Comparison of ENCODE assay signal across 16 cellular contexts in the genomic region with DNA sequence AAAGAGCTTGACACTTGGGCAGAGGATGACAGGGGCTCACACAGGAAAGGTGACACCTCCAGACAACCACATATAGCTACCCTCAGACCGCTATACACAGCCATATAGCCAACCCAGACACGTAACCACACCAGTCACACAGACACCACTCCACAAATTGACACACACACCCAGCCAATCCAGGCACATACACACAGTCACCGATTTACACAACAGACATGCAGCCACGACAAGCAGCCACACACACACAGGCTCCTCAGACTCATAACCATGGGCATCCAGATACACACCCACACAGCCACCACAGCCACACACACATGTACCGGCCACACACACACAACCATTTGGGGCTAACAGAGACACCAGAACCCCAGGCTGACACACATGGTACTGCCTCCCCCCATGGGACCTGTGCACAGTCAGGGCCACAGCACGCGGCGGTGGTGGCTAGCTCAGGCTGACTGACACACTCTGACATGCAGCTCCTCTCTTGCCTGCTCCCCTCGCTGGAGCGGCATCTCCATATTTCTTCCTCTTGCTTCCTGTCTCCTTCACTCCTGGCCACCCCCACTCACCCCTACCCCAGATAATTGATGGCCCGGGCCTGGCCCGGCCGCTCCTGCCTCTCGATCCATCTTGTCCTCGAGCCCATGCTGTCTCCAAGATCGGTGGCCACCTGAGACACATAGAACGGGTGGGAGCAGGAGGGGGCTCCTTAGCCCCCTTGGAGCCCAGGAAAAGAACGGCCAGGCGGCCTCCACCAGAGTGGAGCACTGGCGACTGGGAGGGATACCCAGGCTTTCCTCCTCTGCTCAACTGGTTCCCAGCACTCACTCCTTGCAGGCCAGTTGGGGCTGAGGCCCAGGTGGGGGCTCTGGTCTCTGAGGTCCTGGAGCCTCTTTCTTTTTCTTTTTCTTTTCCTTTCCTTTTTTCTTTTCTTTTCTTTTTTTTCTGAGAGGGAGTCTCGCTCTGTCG. TPM values are rescaled to one million over a fixed set of nuclear protein-coding genes. Genes with fewer than 3 reads are reported as not detected.
A peak's percentile ranks its signal among the peaks of the same experiment; 100 is the strongest.
DNase-seq lines count a peak whose midpoint lies in the region; ATAC-seq and TF ChIP-seq lines count a peak whose summit lies in the region.
"Had no signal": no experiment of that assay in that cellular context is flagged by ENCODE, and none has a peak within 500 bp of the region (broad histone marks: within the 10 kb centered on the region; RNA-seq: fewer than 3 reads in every experiment).

No MANE protein-coding gene starts in this region.

- peak overlapping the region; percentile 66 for H3K23ac ChIP-seq in IMR-90 (ENCODE audit: low read depth, low read length)
- H3K23ac ChIP-seq in neuronal stem cell (ENCODE audit: low read depth, low read length, poor library complexity), result peak overlapping the region; percentile 14

- 50% methylated on average over 9 of the region's 22 CpGs; no CpG with 5 or more reads in 1 of the 2 experiments for WGBS in IMR-90 (ENCODE audit: extremely low coverage in 2 of 2, insufficient read length in 1 of 2), 2 experiments
- WGBS in neuronal stem cell (ENCODE audit: extremely low coverage in 2 of 2, insufficient read length in 2 of 2, insufficient replicate concordance in 1 of 2), 2 donors, result no CpG with 5 or more reads among the region's 22 CpGs

- no peak overlapping the region for H2BK12ac ChIP-seq in neuronal stem cell (ENCODE audit: low read length)

- no peak overlapping the region for H3K27ac Mint-ChIP-seq in activated CD4-positive, alpha-beta T cell treated with anti-CD3 and anti-CD28 coated beads for 36 hours
- H3K27ac Mint-ChIP-seq in central memory CD8-positive, alpha-beta T cell (ENCODE audit: low read depth), result peak overlapping the region; percentile 49

- H3K56ac ChIP-seq in IMR-90 (ENCODE audit: extremely low read depth, insufficient read depth, low read length), result no peak overlapping the region

- ATAC-seq in activated CD4-positive, alpha-beta T cell treated with anti-CD3 and anti-CD28 coated beads for 36 hours, result peak; percentile 36
- 0 out of 2 replicates have a peak, but pooled peaks have one; percentile 7 for ATAC-seq in IMR-90 (ENCODE audit: low read depth)
- ATAC-seq in central memory CD8-positive, alpha-beta T cell (replicated peaks; ENCODE audit: extremely low read depth, poor library complexity, severe bottlenecking), result peak; percentile 93
- no peak for ATAC-seq in HG03571 (IDR thresholded peaks at IDR 0.05; ENCODE audit: unreplicated experiment)
- ATAC-seq in HG02642 (IDR thresholded peaks at IDR 0.05; ENCODE audit: poor library complexity, unreplicated experiment), result no peak
- ATAC-seq: left lung had no signal

- peak; percentile 49 for DNase-seq in activated CD4-positive, alpha-beta T cell treated with anti-CD3 and anti-CD28 coated beads for 36 hours
- DNase-seq in activated CD4-positive, alpha-beta T cell treated with anti-CD3 and anti-CD28 coated beads, Interleukin-2, amount 50 U/mL, for 48 hours, result no peak
- DNase-seq in IMR-90 (no peak), neuronal stem cell (ENCODE audit: low spot score) (no peak), AG08396 (ENCODE audit: low spot score) (no peak)
- peak in 1 of 2 donors; percentile 68 for DNase-seq in central memory CD8-positive, alpha-beta T cell (ENCODE audit: low spot score in 2 of 2)
- DNase-seq: adrenal gland, DMS79 treated with DMSO at 0.1 percent for 48 hours, foreskin melanocyte, NCI-H1092, Peyer's patch, posterior cingulate gyrus had no signal

- H3K4me3 ChIP-seq in IMR-90 (ENCODE audit: insufficient read depth, low read depth, low read length) (no peak overlapping the region), neuronal stem cell (ENCODE audit: low read length in 2 of 2) (no peak overlapping the region)
- H3K4me3 ChIP-seq: adrenal gland, left lung, Peyer's patch, upper lobe of left lung had no signal

- no peak overlapping the region for H4K8ac ChIP-seq in IMR-90 (ENCODE audit: low read depth in 2 of 2, low read length in 2 of 2)
- no peak overlapping the region for H4K8ac ChIP-seq in neuronal stem cell (ENCODE audit: low read depth, low read length)

- no peak overlapping the region for H2BK20ac ChIP-seq in IMR-90 (ENCODE audit: low read depth, low read length)

- no peak overlapping the region for H2AK9ac ChIP-seq in IMR-90 (replicated peaks; ENCODE audit: low read depth, low read length, poor library complexity)

- intact Hi-C loops in activated CD4-positive, alpha-beta T cell treated with anti-CD3 and anti-CD28 coated beads for 36 hours (cut with DNase I, micrococcal nuclease), result loop anchor here (2.0 to 10.0 kb wide), 2 partner anchors 15 to 589 kb away; a partner anchor contains a TSS
- intact Hi-C loops in IMR-90 (cut with micrococcal nuclease), result no loop called here

- no peak overlapping the region for H2BK120ac ChIP-seq in IMR-90 (ENCODE audit: low read depth, low read length)
- no peak overlapping the region for H2BK120ac ChIP-seq in neuronal stem cell (ENCODE audit: low read depth, low read length)

- H3K79me1 ChIP-seq in IMR-90 (ENCODE audit: low read depth in 1 of 2, low read length in 2 of 2) (no peaks in the 10 kb centered on the region; a peak in 1 of 4 replicates), neuronal stem cell (ENCODE audit: low read depth, low read length) (no peaks in the 10 kb centered on the region)

- H4K20me1 ChIP-seq in IMR-90 (ENCODE audit: insufficient read depth, low read length), result peaks cover 6% of the 10 kb centered on the region

- dilution Hi-C loops in IMR-90 (cut with HindIII; ENCODE audit: low sequenced_read_pairs, unreplicated experiment), result no loop called here

- H3K18ac ChIP-seq in IMR-90 (ENCODE audit: low read depth, low read length) (no peak overlapping the region), neuronal stem cell (ENCODE audit: low read length) (no peak overlapping the region)

- H3K4me2 ChIP-seq in IMR-90 (ENCODE audit: low read depth, low read length) (no peak overlapping the region), neuronal stem cell (ENCODE audit: insufficient read depth, low read length, poor library complexity, severe bottlenecking) (no peak overlapping the region)

- H3K36me3 Mint-ChIP-seq in activated CD4-positive, alpha-beta T cell treated with anti-CD3 and anti-CD28 coated beads for 36 hours (ENCODE audit: low read depth), result no peaks in the 10 kb centered on the region
- peaks cover 16% of the 10 kb centered on the region for H3K36me3 Mint-ChIP-seq in central memory CD8-positive, alpha-beta T cell (ENCODE audit: insufficient read depth)

- H3K9me3 ChIP-seq in IMR-90 (ENCODE audit: control insufficient read depth, insufficient read depth, low read length), result no peaks in the 10 kb centered on the region
- peaks cover 0 to 4% of the 10 kb centered on the region in 2 donors for H3K9me3 ChIP-seq in neuronal stem cell (replicated peaks in 1 of 2; ENCODE audit: control insufficient read depth in 2 of 2, insufficient read depth in 1 of 2, low read depth in 1 of 2, low read length in 2 of 2)
- H3K9me3 ChIP-seq: adrenal gland, left lung, upper lobe of left lung had no signal

- peaks cover 3% of the 10 kb centered on the region; the same call in 1 of the 2 replicates for H3K9me1 ChIP-seq in IMR-90 (ENCODE audit: insufficient read depth, low read length)

- H3K14ac ChIP-seq in IMR-90 (replicated peaks; ENCODE audit: low read depth, low read length) (no peak overlapping the region; the same call in 1 of the 2 replicates), neuronal stem cell (ENCODE audit: low read length) (no peak overlapping the region)

- peaks cover 41% of the 10 kb centered on the region for H3K4me1 Mint-ChIP-seq in activated CD4-positive, alpha-beta T cell treated with anti-CD3 and anti-CD28 coated beads for 36 hours
- peaks cover 50% of the 10 kb centered on the region for H3K4me1 Mint-ChIP-seq in central memory CD8-positive, alpha-beta T cell

- peaks cover 70% of the 10 kb centered on the region for H3K27me3 Mint-ChIP-seq in activated CD4-positive, alpha-beta T cell treated with anti-CD3 and anti-CD28 coated beads for 36 hours
- H3K27me3 Mint-ChIP-seq in central memory CD8-positive, alpha-beta T cell, result peaks cover 95% of the 10 kb centered on the region

- no TSS peak for BruUV-seq in IMR-90 (replicated peaks; lab: Mats Ljungman, UMichigan)

- H2AFZ ChIP-seq in IMR-90 (replicated peaks; ENCODE audit: low read length, poor library complexity), result peak overlapping the region; percentile 29
- no peak overlapping the region for H2AFZ ChIP-seq in neuronal stem cell (ENCODE audit: low read length)

- no peak for TF ChIP-seq POLR2A in IMR-90 (IDR thresholded peaks at IDR 0.05; ENCODE audit: low read depth, low read length)

- H3K4me1 ChIP-seq in IMR-90 (ENCODE audit: control insufficient read depth, insufficient read depth, low read length) (peaks cover 2% of the 10 kb centered on the region; the same call in 1 of the 2 replicates), neuronal stem cell (ENCODE audit: control insufficient read depth in 2 of 2, insufficient read depth in 1 of 2, low read depth in 1 of 2, low read length in 2 of 2) (peaks cover 21 to 32% of the 10 kb centered on the region in 2 donors)
- H3K4me1 ChIP-seq: adrenal gland had no signal

- no peak overlapping the region for H3K4ac ChIP-seq in IMR-90 (ENCODE audit: low read depth, low read length)
- H3K4ac ChIP-seq in neuronal stem cell (ENCODE audit: low read length), result no peak overlapping the region

- H3K27ac ChIP-seq in IMR-90 (ENCODE audit: insufficient read depth, low read length) (no peak overlapping the region), neuronal stem cell (replicated peaks; ENCODE audit: low read length) (no peak overlapping the region)
- H3K27ac ChIP-seq: adrenal gland, left lung, Peyer's patch, upper lobe of left lung had no signal

- H2BK5ac ChIP-seq in IMR-90 (ENCODE audit: low read depth, low read length, poor library complexity, severe bottlenecking) (no peak overlapping the region), neuronal stem cell (ENCODE audit: low read length) (no peak overlapping the region)

- no peak overlapping the region for H3K4me3 Mint-ChIP-seq in activated CD4-positive, alpha-beta T cell treated with anti-CD3 and anti-CD28 coated beads for 36 hours
- peak overlapping the region; percentile 10 for H3K4me3 Mint-ChIP-seq in central memory CD8-positive, alpha-beta T cell

- peak overlapping the region; percentile 46 for H2AK5ac ChIP-seq in IMR-90 (ENCODE audit: low read depth, low read length)
- H2AK5ac ChIP-seq in neuronal stem cell (ENCODE audit: low read depth, low read length), result peak overlapping the region; percentile 10

- TF ChIP-seq RAD21 in IMR-90 (IDR thresholded peaks at IDR 0.05; ENCODE audit: low read length), result no peak

- H4K5ac ChIP-seq in IMR-90 (ENCODE audit: low read depth, low read length), result no peak overlapping the region

- H3K36me3 ChIP-seq in IMR-90 (ENCODE audit: control insufficient read depth, insufficient read depth, low read length) (no peaks in the 10 kb centered on the region), neuronal stem cell (replicated peaks in 1 of 2; ENCODE audit: control insufficient read depth in 2 of 2, insufficient read depth in 2 of 2, low read length in 2 of 2) (no peaks in the 10 kb centered on the region)
- H3K36me3 ChIP-seq: adrenal gland, left lung, Peyer's patch, upper lobe of left lung had no signal

- H3K27me3 ChIP-seq in IMR-90 (ENCODE audit: control insufficient read depth, insufficient read depth, low read length) (peaks cover 46% of the 10 kb centered on the region), neuronal stem cell (ENCODE audit: control insufficient read depth in 3 of 3, insufficient read depth in 3 of 3, low read depth in 1 of 3, low read length in 3 of 3) (peaks cover 42 to 91% (median 91%) of the 10 kb centered on the region in 3 experiments)

- no peaks in the 10 kb centered on the region for H3K9me3 Mint-ChIP-seq in activated CD4-positive, alpha-beta T cell treated with anti-CD3 and anti-CD28 coated beads for 36 hours (ENCODE audit: low read depth)
- no peaks in the 10 kb centered on the region for H3K9me3 Mint-ChIP-seq in central memory CD8-positive, alpha-beta T cell

- H4K91ac ChIP-seq in IMR-90 (ENCODE audit: insufficient read depth, low read depth, low read length) (no peak overlapping the region), neuronal stem cell (ENCODE audit: low read depth, low read length, poor library complexity) (no peak overlapping the region)

- TF ChIP-seq CTCF in IMR-90 (conservative IDR thresholded peaks at IDR 0.05; ENCODE audit: low read depth, low read length), result no peak

- CTCF ChIA-PET in activated CD4-positive, alpha-beta T cell treated with anti-CD3 and anti-CD28 coated beads for 36 hours (lab: Charles Lee), result interaction anchor here (0.6 to 10.5 kb wide), 8 partner anchors 8 to 257 kb away, joined by 3 to 282 read pairs (median 4); a partner anchor contains a TSS
- CTCF ChIA-PET in IMR-90 (lab: Yijun Ruan, JAX), result no interaction called here

- in situ Hi-C loops in IMR-90 (cut with MboI; ENCODE audit: low sequenced_read_pairs), result no loop called here

- no peak overlapping the region for H3K9ac ChIP-seq in IMR-90 (ENCODE audit: low read depth, low read length)
- H3K9ac ChIP-seq in neuronal stem cell (ENCODE audit: low read depth, low read length, poor library complexity), result no peak overlapping the region

- POLR2A ChIA-PET in activated CD4-positive, alpha-beta T cell treated with anti-CD3 and anti-CD28 coated beads for 36 hours (lab: Charles Lee), result interaction anchor here (0.5 to 1.1 kb wide), 5 partner anchors 10 to 752 kb away, joined by 3 to 5 read pairs (median 3); no protein-coding TSS in a partner anchor
- POLR2A ChIA-PET in IMR-90 (lab: Charles Lee; ENCODE audit: unreplicated experiment), result no interaction called here

- no peak overlapping the region for H2BK15ac ChIP-seq in IMR-90 (ENCODE audit: low read depth, low read length)
- no peak overlapping the region for H2BK15ac ChIP-seq in neuronal stem cell (ENCODE audit: low read length)

RNA-seq across cellular contexts. Expression of a gene that starts 6.0 kb away (rescaled TPM):
- 100 to 1,000 TPM; 436 to 487 TPM for total RNA-seq in activated CD4-positive, alpha-beta T cell treated with anti-CD3 and anti-CD28 coated beads for 36 hours
- 225 and 266 TPM in 2 replicates for total RNA-seq in IMR-90 (2012; rRNA removed)
- 302 and 364 TPM in 2 replicates for polyA plus RNA-seq in IMR-90 (2012; rRNA removed)
- 201 and 323 TPM in 2 replicates for polyA plus RNA-seq in IMR-90 (2012; cell fraction: cytosol; rRNA removed)
- polyA plus RNA-seq in IMR-90 (2012; cell fraction: nucleus; rRNA removed; ENCODE audit: low replicate concordance), result 303 and 511 TPM in 2 replicates
- polyA plus RNA-seq in neuronal stem cell (2013, experiment 1 of 2), result 117 TPM
- polyA plus RNA-seq in neuronal stem cell (2013, experiment 2 of 2), result 112 TPM

RNA-seq across cellular contexts. Expression of a gene that starts 6.9 kb away (rescaled TPM):
- total RNA-seq in activated CD4-positive, alpha-beta T cell treated with anti-CD3 and anti-CD28 coated beads for 36 hours, result under 1 TPM; 0.41 to 0.51 TPM
- 0.36 and 0.56 TPM in 2 replicates for total RNA-seq in IMR-90 (2012; rRNA removed)
- 3.3 and 3.8 TPM in 2 replicates for polyA plus RNA-seq in IMR-90 (2012; rRNA removed)
- polyA plus RNA-seq in IMR-90 (2012; cell fraction: cytosol; rRNA removed), result 4.8 and 7.5 TPM in 2 replicates
- 3.3 and 5.8 TPM in 2 replicates for polyA plus RNA-seq in IMR-90 (2012; cell fraction: nucleus; rRNA removed; ENCODE audit: low replicate concordance)
- polyA plus RNA-seq in neuronal stem cell (2013, experiment 1 of 2), result 0.26 TPM
- polyA plus RNA-seq in neuronal stem cell (2013, experiment 2 of 2), result 0.29 TPM
- total RNA-seq: Peyer's patch had no signal

RNA-seq across cellular contexts. Expression of a gene that starts 27.5 kb away (rescaled TPM):
- 1 to 10 TPM; 2.5 to 2.8 TPM for total RNA-seq in activated CD4-positive, alpha-beta T cell treated with anti-CD3 and anti-CD28 coated beads for 36 hours
- under 0.01 and 0.18 TPM in 2 replicates for total RNA-seq in IMR-90 (2012; rRNA removed)
- 0.67 and 0.80 TPM in 2 replicates for polyA plus RNA-seq in IMR-90 (2012; rRNA removed)
- 0.13 and 0.66 TPM in 2 replicates for polyA plus RNA-seq in IMR-90 (2012; cell fraction: cytosol; rRNA removed)
- polyA plus RNA-seq in IMR-90 (2012; cell fraction: nucleus; rRNA removed; ENCODE audit: low replicate concordance), result 2.9 and 4.4 TPM in 2 replicates
- polyA plus RNA-seq in neuronal stem cell (2013, experiment 1 of 2), result 0.79 TPM
- 0.93 TPM for polyA plus RNA-seq in neuronal stem cell (2013, experiment 2 of 2)

Comparison
In these comparisons a context has a peak if more than half of its experiments do, and no peak if none do; other contexts are left out.
1. ATAC-seq: peak in activated CD4-positive, alpha-beta T cell treated with anti-CD3 and anti-CD28 coated beads for 36 hours (single experiment), IMR-90 (single experiment) and central memory CD8-positive, alpha-beta T cell (single experiment); none in HG03571 (single experiment) and HG02642 (single experiment).